8 cellular contexts compared by ENCODE assay signal in genomic region chr7:3063016-3063753, GRCh38. TPM values are rescaled to one million over a fixed set of nuclear protein-coding genes. Genes with fewer than 3 reads are reported as not detected.
A peak's percentile ranks its signal among the peaks of the same experiment; 100 is the strongest.
DNase-seq lines count a peak whose midpoint lies in the region; ATAC-seq lines count a peak whose summit lies in the region.

No MANE protein-coding gene starts in this region.

- ATAC-seq in GM19351 (IDR thresholded peaks at IDR 0.05; ENCODE audit: unreplicated experiment): peak; percentile 84
- ATAC-seq in HG03378 (IDR thresholded peaks at IDR 0.05; ENCODE audit: unreplicated experiment): peak; percentile 86

- DNase-seq in activated T-cell treated with anti-CD3 and anti-CD28 coated beads, Interleukin-2, amount 50 U/mL, for 1 hour: peak; percentile 63
- DNase-seq in stimulated activated CD4-positive, alpha-beta T cell treated with anti-CD3 and anti-CD28 coated beads, TNF-alpha, amount 100 ng/mL, for 48 hours (ENCODE audit: low read depth in 3 of 3): peak; percentile 61 to 78 (median 74)
- no peak for DNase-seq in epidermal melanocyte (ENCODE audit: insufficient read length, low spot score)
- DNase-seq in A172 (ENCODE audit: low spot score): no peak
- no peak for DNase-seq in NCI-H1092 (lab: John Stamatoyannopoulos, UW)
- no peak for DNase-seq in AG08395 (ENCODE audit: low spot score)

RNA-seq across cellular contexts. Expression of gene CARD11, which starts 19.5 kb away (rescaled TPM):
- total RNA-seq in A172 (2014; rRNA removed; shearing (Covaris generic)): 16.9 and 23.0 TPM in 2 replicates

Comparison
In these comparisons a context has a peak if more than half of its experiments do, and no peak if none do; other contexts are left out.
1. DNase-seq: peak in activated T-cell treated with anti-CD3 and anti-CD28 coated beads, Interleukin-2, amount 50 U/mL, for 1 hour (single experiment) and stimulated activated CD4-positive, alpha-beta T cell treated with anti-CD3 and anti-CD28 coated beads, TNF-alpha, amount 100 ng/mL, for 48 hours (3 of 3); none in epidermal melanocyte (single experiment), A172 (single experiment), NCI-H1092 (single experiment) and AG08395 (single experiment).